In the genomic region with DNA sequence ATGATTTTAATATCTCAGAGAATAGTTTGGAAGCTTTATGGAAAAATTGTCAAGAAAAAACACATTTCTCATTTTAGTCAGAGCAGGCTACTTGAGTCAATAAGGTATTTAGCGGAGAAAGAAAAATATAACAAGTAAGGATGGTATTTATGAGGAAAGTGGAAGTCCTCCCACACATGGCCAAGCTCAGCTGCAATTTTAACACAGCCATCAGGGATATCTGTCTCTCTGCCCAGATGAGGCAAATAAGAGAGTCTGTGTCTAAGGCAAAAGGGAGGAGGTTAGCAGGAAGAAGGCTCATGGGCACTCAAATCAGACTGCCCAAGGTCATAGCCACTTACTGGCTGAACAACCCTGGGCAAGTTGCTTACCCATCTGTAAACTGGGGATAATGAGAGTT, we compare ENCODE assay signal across 22 cellular contexts. TPM values are rescaled to one million over a fixed set of nuclear protein-coding genes. Genes with fewer than 3 reads are reported as not detected.
A peak's percentile ranks its signal among the peaks of the same experiment; 100 is the strongest.
DNase-seq lines count a peak whose midpoint lies in the region; ATAC-seq and TF ChIP-seq lines count a peak whose summit lies in the region.
"Had no signal": no experiment of that assay in that cellular context is flagged by ENCODE, and none has a peak within 500 bp of the region (broad histone marks: within the 10 kb centered on the region; RNA-seq: fewer than 3 reads in every experiment).

No MANE protein-coding gene starts in this region.

- H3K23ac ChIP-seq in IMR-90 (ENCODE audit: low read depth, low read length) (no peak overlapping the region), neuronal stem cell (ENCODE audit: low read depth, low read length, poor library complexity) (no peak overlapping the region)

- peaks cover 2% of the 10 kb centered on the region; the same call in 1 of the 2 replicates for H3K36me3 ChIP-seq in IMR-90 (ENCODE audit: control insufficient read depth, insufficient read depth, low read length)
- no peaks in the 10 kb centered on the region for H3K36me3 ChIP-seq in neuronal stem cell (replicated peaks in 1 of 2; ENCODE audit: control insufficient read depth in 2 of 2, insufficient read depth in 2 of 2, low read length in 2 of 2)
- no peaks in the 10 kb centered on the region for H3K36me3 ChIP-seq in psoas muscle (ENCODE audit: insufficient read depth in 1 of 2, low read depth in 1 of 2)

- CTCF ChIA-PET in IMR-90 (lab: Yijun Ruan, JAX): no interaction called here

- no peak overlapping the region for H2AK5ac ChIP-seq in IMR-90 (ENCODE audit: low read depth, low read length)
- no peak overlapping the region for H2AK5ac ChIP-seq in neuronal stem cell (ENCODE audit: low read depth, low read length)

- no peak for TF ChIP-seq RAD21 in IMR-90 (IDR thresholded peaks at IDR 0.05; ENCODE audit: low read length)

- H4K91ac ChIP-seq in IMR-90 (ENCODE audit: insufficient read depth, low read depth, low read length) (no peak overlapping the region), neuronal stem cell (ENCODE audit: low read depth, low read length, poor library complexity) (no peak overlapping the region)

- H2BK120ac ChIP-seq in IMR-90 (ENCODE audit: low read depth, low read length) (no peak overlapping the region), neuronal stem cell (ENCODE audit: low read depth, low read length) (no peak overlapping the region)

- H3K14ac ChIP-seq in IMR-90 (replicated peaks; ENCODE audit: low read depth, low read length) (no peak overlapping the region), neuronal stem cell (ENCODE audit: low read length) (no peak overlapping the region)

- ATAC-seq in IMR-90 (ENCODE audit: low read depth) (no peak), psoas muscle (no peak)
- ATAC-seq: Right ventricle myocardium inferior had no signal

- H2AK9ac ChIP-seq in IMR-90 (replicated peaks; ENCODE audit: low read depth, low read length, poor library complexity): no peak overlapping the region

- no peak overlapping the region for H3K56ac ChIP-seq in IMR-90 (ENCODE audit: extremely low read depth, insufficient read depth, low read length)

- in situ Hi-C loops in IMR-90 (cut with MboI; ENCODE audit: low sequenced_read_pairs): no loop called here

- TF ChIP-seq CTCF in IMR-90 (conservative IDR thresholded peaks at IDR 0.05; ENCODE audit: low read depth, low read length) (no peak), psoas muscle (IDR thresholded peaks at IDR 0.05) (no peak)

- BruUV-seq in IMR-90 (replicated peaks; lab: Mats Ljungman, UMichigan): no TSS peak

- no peak overlapping the region for H3K27ac ChIP-seq in IMR-90 (ENCODE audit: insufficient read depth, low read length)
- H3K27ac ChIP-seq in neuronal stem cell (replicated peaks; ENCODE audit: low read length): no peak overlapping the region
- no peak overlapping the region for H3K27ac ChIP-seq in psoas muscle
- H3K27ac ChIP-seq: C4-2B had no signal

- H2AFZ ChIP-seq in IMR-90 (replicated peaks; ENCODE audit: low read length, poor library complexity): no peak overlapping the region
- H2AFZ ChIP-seq in neuronal stem cell (ENCODE audit: low read length): no peak overlapping the region

- H3K18ac ChIP-seq in IMR-90 (ENCODE audit: low read depth, low read length) (no peak overlapping the region), neuronal stem cell (ENCODE audit: low read length) (no peak overlapping the region)

- TF ChIP-seq POLR2A in IMR-90 (IDR thresholded peaks at IDR 0.05; ENCODE audit: low read depth, low read length): no peak

- POLR2A ChIA-PET in IMR-90 (lab: Charles Lee; ENCODE audit: unreplicated experiment): interaction anchor here (0.6 kb wide), 2 partner anchors 29 to 177 kb away, joined by 3 read pairs; no protein-coding TSS in a partner anchor

- no CpG with 5 or more reads among the region's 1 CpG for WGBS in IMR-90 (ENCODE audit: extremely low coverage in 2 of 2, insufficient read length in 1 of 2), 2 experiments
- WGBS in neuronal stem cell (ENCODE audit: extremely low coverage in 2 of 2, insufficient read length in 2 of 2, insufficient replicate concordance in 1 of 2), 2 donors: 100% methylated on average over 1 of the region's 1 CpG; no CpG with 5 or more reads in 1 of the 2 donors
- 92 to 98% (median 97%) methylated on average over 1 of the region's 1 CpG for WGBS in psoas muscle, 3 donors

- H4K20me1 ChIP-seq in IMR-90 (ENCODE audit: insufficient read depth, low read length): peaks cover 6% of the 10 kb centered on the region; the same call in 1 of the 2 replicates

- H3K9me3 ChIP-seq in IMR-90 (ENCODE audit: control insufficient read depth, insufficient read depth, low read length) (no peaks in the 10 kb centered on the region), neuronal stem cell (replicated peaks in 1 of 2; ENCODE audit: control insufficient read depth in 2 of 2, insufficient read depth in 1 of 2, low read depth in 1 of 2, low read length in 2 of 2) (no peaks in the 10 kb centered on the region), psoas muscle (no peaks in the 10 kb centered on the region)

- H3K4ac ChIP-seq in IMR-90 (ENCODE audit: low read depth, low read length) (no peak overlapping the region), neuronal stem cell (ENCODE audit: low read length) (no peak overlapping the region)

- no peak overlapping the region for H2BK20ac ChIP-seq in IMR-90 (ENCODE audit: low read depth, low read length)

- H3K4me1 ChIP-seq in IMR-90 (ENCODE audit: control insufficient read depth, insufficient read depth, low read length): peaks cover 6% of the 10 kb centered on the region
- no peaks in the 10 kb centered on the region for H3K4me1 ChIP-seq in neuronal stem cell (ENCODE audit: control insufficient read depth in 2 of 2, insufficient read depth in 1 of 2, low read depth in 1 of 2, low read length in 2 of 2)
- H3K4me1 ChIP-seq in psoas muscle: peaks cover 8% of the 10 kb centered on the region

- H3K79me1 ChIP-seq in IMR-90 (ENCODE audit: low read depth in 1 of 2, low read length in 2 of 2) (no peaks in the 10 kb centered on the region), neuronal stem cell (ENCODE audit: low read depth, low read length) (no peaks in the 10 kb centered on the region)

- peaks cover 8% of the 10 kb centered on the region for H3K9me1 ChIP-seq in IMR-90 (ENCODE audit: insufficient read depth, low read length)

- DNase-seq in IMR-90 (peak; percentile 9), amniotic epithelial cell (ENCODE audit: low read depth) (peak; percentile 56), kidney glomerular epithelial cell (lab: John Stamatoyannopoulos, UW) (peak; percentile 36), neuronal stem cell (ENCODE audit: low spot score) (no peak), Kasumi-1 (lab: John Stamatoyannopoulos, UW) (no peak), psoas muscle (no peak)
- DNase-seq in stimulated activated CD4-positive, alpha-beta T cell treated with anti-CD3 and anti-CD28 coated beads, Interleukin-2, amount 100 ng/mL, for 24 hours: no peak
- DNase-seq: DMS53; GDM1; GOT3; HCEC 1CT; KG1; NCI-H1105 treated with DMSO at 0.1 percent for 48 hours; NCI-H2029 treated with DMSO at 0.1 percent for 48 hours; NCI-H226; NCI-H524; NCI-H774; NK-92 treated with Interleukin-12 subunit alpha and Interleukin-12 subunit beta, amount 100 ng/mL, for 24 hours had no signal

- H3K4me3 ChIP-seq in IMR-90 (ENCODE audit: insufficient read depth, low read depth, low read length) (no peak overlapping the region), neuronal stem cell (ENCODE audit: low read length in 2 of 2) (no peak overlapping the region), psoas muscle (no peak overlapping the region)

- dilution Hi-C loops in IMR-90 (cut with HindIII; ENCODE audit: low sequenced_read_pairs, unreplicated experiment): no loop called here

- no peak overlapping the region for H4K5ac ChIP-seq in IMR-90 (ENCODE audit: low read depth, low read length)

- no peak overlapping the region for H2BK15ac ChIP-seq in IMR-90 (ENCODE audit: low read depth, low read length)
- no peak overlapping the region for H2BK15ac ChIP-seq in neuronal stem cell (ENCODE audit: low read length)

- H3K4me2 ChIP-seq in IMR-90 (ENCODE audit: low read depth, low read length) (no peak overlapping the region), neuronal stem cell (ENCODE audit: insufficient read depth, low read length, poor library complexity, severe bottlenecking) (no peak overlapping the region)

- peaks cover 19% of the 10 kb centered on the region for H3K27me3 ChIP-seq in IMR-90 (ENCODE audit: control insufficient read depth, insufficient read depth, low read length)
- H3K27me3 ChIP-seq in neuronal stem cell (ENCODE audit: control insufficient read depth in 3 of 3, insufficient read depth in 3 of 3, low read depth in 1 of 3, low read length in 3 of 3): peaks cover 0 to 14% (median 13%) of the 10 kb centered on the region in 3 experiments
- peaks cover 1 to 40% (median 3%) of the 10 kb centered on the region in 3 donors for H3K27me3 ChIP-seq in psoas muscle (ENCODE audit: insufficient read depth in 3 of 3, low read length in 2 of 3)

- H3K9ac ChIP-seq in IMR-90 (ENCODE audit: low read depth, low read length) (no peak overlapping the region), neuronal stem cell (ENCODE audit: low read depth, low read length, poor library complexity) (no peak overlapping the region)

- no peak overlapping the region for H2BK5ac ChIP-seq in IMR-90 (ENCODE audit: low read depth, low read length, poor library complexity, severe bottlenecking)
- H2BK5ac ChIP-seq in neuronal stem cell (ENCODE audit: low read length): no peak overlapping the region

- H2BK12ac ChIP-seq in neuronal stem cell (ENCODE audit: low read length): no peak overlapping the region

- intact Hi-C loops in IMR-90 (cut with micrococcal nuclease): no loop called here
- intact Hi-C loops in psoas muscle (cut with DNase I): no loop called here

- H4K8ac ChIP-seq in IMR-90 (ENCODE audit: low read depth in 2 of 2, low read length in 2 of 2): no peak overlapping the region
- no peak overlapping the region for H4K8ac ChIP-seq in neuronal stem cell (ENCODE audit: low read depth, low read length)

RNA-seq across cellular contexts. Expression of a gene that starts 5.2 kb away (rescaled TPM):
- total RNA-seq in IMR-90 (2012; rRNA removed) (not detected in 2 replicates), psoas muscle (not detected)
- polyA plus RNA-seq in IMR-90 (2012; rRNA removed) (not detected in 2 replicates), psoas muscle (under 1 TPM in 1 of 3 donors, not detected in 2; 0.17 TPM)
- not detected in 2 replicates for polyA plus RNA-seq in IMR-90 (2012; cell fraction: cytosol; rRNA removed)
- 0.10 and 0.12 TPM in 2 replicates for polyA plus RNA-seq in IMR-90 (2012; cell fraction: nucleus; rRNA removed; ENCODE audit: low replicate concordance)
- polyA plus RNA-seq in neuronal stem cell (2013, experiment 1 of 2): 0.20 TPM
- polyA plus RNA-seq in neuronal stem cell (2013, experiment 2 of 2): 0.08 TPM
- total RNA-seq: HT1080, SK-MEL-5 had no signal

RNA-seq across cellular contexts. Expression of a gene that starts 7.8 kb away (rescaled TPM):
- total RNA-seq in IMR-90 (2012; rRNA removed): 0.54 and 1.7 TPM in 2 replicates
- 1.8 and 2.1 TPM in 2 replicates for polyA plus RNA-seq in IMR-90 (2012; rRNA removed)
- 0.40 and 1.2 TPM in 2 replicates for polyA plus RNA-seq in IMR-90 (2012; cell fraction: cytosol; rRNA removed)
- polyA plus RNA-seq in IMR-90 (2012; cell fraction: nucleus; rRNA removed; ENCODE audit: low replicate concordance): 0.95 and 0.96 TPM in 2 replicates
- 3.8 TPM for polyA plus RNA-seq in neuronal stem cell (2013, experiment 1 of 2)
- 4.4 TPM for polyA plus RNA-seq in neuronal stem cell (2013, experiment 2 of 2)
- 1 to 10 TPM in 1 of 4 donors, under 1 TPM in 1, not detected in 2; 0.76 to 1.1 TPM for total RNA-seq in psoas muscle
- polyA plus RNA-seq in psoas muscle: under 1 TPM in 2 of 3 donors, not detected in 1; 0.04 to 0.25 TPM

RNA-seq across cellular contexts. Expression of a gene that starts 21.7 kb away (rescaled TPM):
- total RNA-seq in IMR-90 (2012; rRNA removed): 60.8 and 66.7 TPM in 2 replicates
- polyA plus RNA-seq in IMR-90 (2012; rRNA removed): 92.2 and 102 TPM in 2 replicates
- 87.1 and 119 TPM in 2 replicates for polyA plus RNA-seq in IMR-90 (2012; cell fraction: cytosol; rRNA removed)
- polyA plus RNA-seq in IMR-90 (2012; cell fraction: nucleus; rRNA removed; ENCODE audit: low replicate concordance): 15.6 and 33.4 TPM in 2 replicates
- 37.5 TPM for polyA plus RNA-seq in neuronal stem cell (2013, experiment 1 of 2)
- 41.1 TPM for polyA plus RNA-seq in neuronal stem cell (2013, experiment 2 of 2)
- 1 to 10 TPM; 4.1 to 8.7 (median 6.4) TPM for total RNA-seq in psoas muscle
- polyA plus RNA-seq in psoas muscle: 10 to 100 TPM in 2 of 3 donors, 1 to 10 TPM in 1; 5.4 to 21.1 (median 14.8) TPM

RNA-seq across cellular contexts. Expression of a gene that starts 24.2 kb away (rescaled TPM):
- 16.5 and 20.0 TPM in 2 replicates for total RNA-seq in IMR-90 (2012; rRNA removed)
- 12.6 and 14.7 TPM in 2 replicates for polyA plus RNA-seq in IMR-90 (2012; rRNA removed)
- polyA plus RNA-seq in IMR-90 (2012; cell fraction: cytosol; rRNA removed): 8.9 and 10.2 TPM in 2 replicates
- polyA plus RNA-seq in IMR-90 (2012; cell fraction: nucleus; rRNA removed; ENCODE audit: low replicate concordance): 19.2 and 37.2 TPM in 2 replicates
- 3.4 TPM for polyA plus RNA-seq in neuronal stem cell (2013, experiment 1 of 2)
- 3.4 TPM for polyA plus RNA-seq in neuronal stem cell (2013, experiment 2 of 2)
- total RNA-seq in psoas muscle: 10 to 100 TPM; 10.0 to 14.7 (median 12.2) TPM
- polyA plus RNA-seq in psoas muscle: 1 to 10 TPM; 4.0 to 9.2 (median 7.4) TPM

RNA-seq across cellular contexts. Expression of a gene that starts 30.4 kb away (rescaled TPM):
- 4.5 and 4.7 TPM in 2 replicates for total RNA-seq in IMR-90 (2012; rRNA removed)
- 34.6 and 35.5 TPM in 2 replicates for polyA plus RNA-seq in IMR-90 (2012; rRNA removed)
- polyA plus RNA-seq in IMR-90 (2012; cell fraction: cytosol; rRNA removed): 14.5 and 50.4 TPM in 2 replicates
- 32.0 and 33.9 TPM in 2 replicates for polyA plus RNA-seq in IMR-90 (2012; cell fraction: nucleus; rRNA removed; ENCODE audit: low replicate concordance)
- polyA plus RNA-seq in neuronal stem cell (2013, experiment 1 of 2): 92.9 TPM
- 91.8 TPM for polyA plus RNA-seq in neuronal stem cell (2013, experiment 2 of 2)
- total RNA-seq in psoas muscle: 1 to 10 TPM; 3.9 to 7.6 (median 5.2) TPM
- polyA plus RNA-seq in psoas muscle: 1 to 10 TPM; 2.6 to 5.9 (median 3.5) TPM

Comparison
In these comparisons a context has a peak if more than half of its experiments do, and no peak if none do; other contexts are left out.
1. DNase-seq: peak in IMR-90 (single experiment), amniotic epithelial cell (single experiment) and kidney glomerular epithelial cell (single experiment); none in neuronal stem cell (single experiment), Kasumi-1 (0 of 2), psoas muscle (0 of 2) and stimulated activated CD4-positive, alpha-beta T cell treated with anti-CD3 and anti-CD28 coated beads, Interleukin-2, amount 100 ng/mL, for 24 hours (0 of 2).